ENCODE assay signal across 1 cellular context in genomic region chr2:126981476-126981875, GRCh38.
A peak's percentile ranks its signal among the peaks of the same experiment; 100 is the strongest.
TF ChIP-seq lines count a peak whose summit lies in the region.

No MANE protein-coding gene starts in this region.

TF ChIP-seq in HepG2, 621 proteins besides CTCF, POLR2A, EP300 and RAD21 (continued from another document and continues in another):
- TF ChIP-seq, protein P1, sequence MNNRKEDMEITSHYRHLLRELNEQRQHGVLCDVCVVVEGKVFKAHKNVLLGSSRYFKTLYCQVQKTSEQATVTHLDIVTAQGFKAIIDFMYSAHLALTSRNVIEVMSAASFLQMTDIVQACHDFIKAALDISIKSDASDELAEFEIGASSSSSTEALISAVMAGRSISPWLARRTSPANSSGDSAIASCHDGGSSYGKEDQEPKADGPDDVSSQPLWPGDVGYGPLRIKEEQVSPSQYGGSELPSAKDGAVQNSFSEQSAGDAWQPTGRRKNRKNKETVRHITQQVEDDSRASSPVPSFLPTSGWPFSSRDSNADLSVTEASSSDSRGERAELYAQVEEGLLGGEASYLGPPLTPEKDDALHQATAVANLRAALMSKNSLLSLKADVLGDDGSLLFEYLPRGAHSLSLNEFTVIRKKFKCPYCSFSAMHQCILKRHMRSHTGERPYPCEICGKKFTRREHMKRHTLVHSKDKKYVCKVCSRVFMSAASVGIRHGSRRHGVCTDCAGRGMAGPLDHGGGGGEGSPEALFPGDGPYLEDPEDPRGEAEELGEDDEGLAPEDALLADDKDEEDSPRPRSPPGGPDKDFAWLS (CRISPR knock-in tag; IDR thresholded peaks at IDR 0.05; ENCODE audit: borderline replicate concordance) = no peak
- peak; percentile 50 for TF ChIP-seq U2AF1 (optimal IDR thresholded peaks at IDR 0.05; ENCODE audit: low read depth, low read length)
- TF ChIP-seq SRSF1 (optimal IDR thresholded peaks at IDR 0.05; ENCODE audit: low read depth, low read length) = no peak
- TF ChIP-seq SIN3A (IDR thresholded peaks at IDR 0.05; ENCODE audit: borderline replicate concordance, low read depth, low read length) = 0 out of 2 replicates have a peak, but pooled peaks have one; percentile 41
- peak; percentile 37; the same call in 1 of the 2 replicates for TF ChIP-seq ZMYM3 (CRISPR knock-in tag; IDR thresholded peaks at IDR 0.05)
- no peak for TF ChIP-seq GLI4 (CRISPR knock-in tag; IDR thresholded peaks at IDR 0.05; ENCODE audit: borderline replicate concordance)
- TF ChIP-seq ZBTB38 (CRISPR knock-in tag; IDR thresholded peaks at IDR 0.05) = peak; percentile 24; the same call in 1 of the 2 replicates
- TF ChIP-seq, protein P2, sequence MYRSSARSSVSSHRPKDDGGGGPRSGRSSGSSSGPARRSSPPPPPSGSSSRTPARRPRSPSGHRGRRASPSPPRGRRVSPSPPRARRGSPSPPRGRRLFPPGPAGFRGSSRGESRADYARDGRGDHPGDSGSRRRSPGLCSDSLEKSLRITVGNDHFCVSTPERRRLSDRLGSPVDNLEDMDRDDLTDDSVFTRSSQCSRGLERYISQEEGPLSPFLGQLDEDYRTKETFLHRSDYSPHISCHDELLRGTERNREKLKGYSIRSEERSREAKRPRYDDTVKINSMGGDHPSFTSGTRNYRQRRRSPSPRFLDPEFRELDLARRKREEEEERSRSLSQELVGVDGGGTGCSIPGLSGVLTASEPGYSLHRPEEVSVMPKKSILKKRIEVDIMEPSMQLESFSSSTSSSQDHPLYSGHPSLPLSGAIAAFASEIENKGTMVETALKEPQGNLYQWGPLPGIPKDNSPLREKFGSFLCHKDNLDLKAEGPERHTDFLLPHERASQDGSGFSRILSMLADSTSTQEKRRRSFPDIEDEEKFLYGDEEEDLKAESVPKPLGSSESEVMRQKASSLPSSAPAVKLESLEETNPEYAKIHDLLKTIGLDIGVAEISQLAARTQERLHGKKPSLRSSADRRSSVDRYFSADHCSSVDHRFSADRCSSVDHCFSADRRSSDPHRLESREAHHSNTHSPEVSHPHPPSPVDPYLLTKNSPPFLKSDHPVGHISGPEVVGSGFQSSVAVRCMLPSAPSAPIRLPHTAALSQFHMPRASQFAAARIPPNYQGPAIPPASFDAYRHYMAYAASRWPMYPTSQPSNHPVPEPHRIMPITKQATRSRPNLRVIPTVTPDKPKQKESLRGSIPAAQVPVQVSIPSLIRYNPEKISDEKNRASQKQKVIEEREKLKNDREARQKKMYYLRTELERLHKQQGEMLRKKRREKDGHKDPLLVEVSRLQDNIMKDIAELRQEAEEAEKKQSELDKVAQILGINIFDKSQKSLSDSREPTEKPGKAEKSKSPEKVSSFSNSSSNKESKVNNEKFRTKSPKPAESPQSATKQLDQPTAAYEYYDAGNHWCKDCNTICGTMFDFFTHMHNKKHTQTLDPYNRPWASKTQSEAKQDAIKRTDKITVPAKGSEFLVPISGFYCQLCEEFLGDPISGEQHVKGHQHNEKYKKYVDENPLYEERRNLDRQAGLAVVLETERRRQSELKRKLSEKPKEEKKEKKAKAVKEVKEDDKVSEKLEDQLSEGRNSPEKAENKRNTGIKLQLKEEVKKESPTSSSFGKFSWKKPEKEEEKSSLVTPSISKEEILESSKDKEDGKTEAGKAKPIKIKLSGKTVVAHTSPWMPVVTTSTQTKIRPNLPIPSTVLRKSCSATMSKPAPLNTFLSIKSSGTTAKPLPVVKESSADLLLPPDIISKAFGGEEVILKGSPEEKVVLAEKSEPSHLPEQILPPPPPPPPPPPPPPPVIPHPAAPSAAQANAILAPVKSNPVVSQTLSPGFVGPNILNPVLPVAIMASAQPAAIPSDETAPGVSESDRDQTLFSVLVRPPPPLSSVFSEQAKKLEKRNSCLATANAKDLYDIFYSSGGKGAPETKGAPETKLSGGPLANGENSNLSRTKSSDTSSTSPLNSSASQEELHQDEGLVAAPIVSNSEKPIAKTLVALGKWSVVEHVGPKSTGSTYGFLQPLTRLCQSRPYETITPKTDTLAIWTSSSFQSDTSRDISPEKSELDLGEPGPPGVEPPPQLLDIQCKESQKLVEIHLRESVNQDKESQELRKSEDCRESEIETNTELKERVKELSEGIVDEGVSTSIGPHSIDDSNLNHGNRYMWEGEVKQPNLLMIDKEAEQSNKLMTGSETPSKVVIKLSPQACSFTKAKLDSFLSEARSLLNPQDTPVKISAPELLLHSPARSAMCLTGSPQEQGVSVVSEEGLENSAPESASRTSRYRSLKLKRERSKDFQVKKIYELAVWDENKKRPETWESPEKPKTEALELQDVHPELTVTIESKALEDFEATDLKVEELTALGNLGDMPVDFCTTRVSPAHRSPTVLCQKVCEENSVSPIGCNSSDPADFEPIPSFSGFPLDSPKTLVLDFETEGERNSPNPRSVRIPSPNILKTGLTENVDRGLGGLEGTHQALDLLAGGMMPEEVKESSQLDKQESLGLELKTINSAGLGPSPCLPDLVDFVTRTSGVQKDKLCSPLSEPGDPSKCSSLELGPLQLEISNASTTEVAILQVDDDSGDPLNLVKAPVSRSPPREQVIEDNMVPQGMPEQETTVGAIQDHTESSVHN (CRISPR knock-in tag; IDR thresholded peaks at IDR 0.05) = no peak
- TF ChIP-seq TEAD3 (CRISPR knock-in tag; optimal IDR thresholded peaks at IDR 0.05; ENCODE audit: borderline replicate concordance) = peak; percentile 63
- TF ChIP-seq HDAC1 (CRISPR knock-in tag; IDR thresholded peaks at IDR 0.05) = peak; percentile 65; the same call in 1 of the 2 replicates
- peak; percentile 53; the same call in 1 of the 2 replicates for TF ChIP-seq ZNF350 (CRISPR knock-in tag; IDR thresholded peaks at IDR 0.05; ENCODE audit: borderline replicate concordance, low read depth)
- TF ChIP-seq ZNF501 (CRISPR knock-in tag; IDR thresholded peaks at IDR 0.05) = peak; percentile 40; the same call in 1 of the 2 replicates
- no peak for TF ChIP-seq ZNF329 (CRISPR knock-in tag; IDR thresholded peaks at IDR 0.05; ENCODE audit: low read depth)
- no peak for TF ChIP-seq TP53 (CRISPR knock-in tag; conservative IDR thresholded peaks at IDR 0.05)
- peak; percentile 74; the same call in 1 of the 2 replicates for TF ChIP-seq KDM6A (CRISPR knock-in tag; IDR thresholded peaks at IDR 0.05; ENCODE audit: low read depth)
- TF ChIP-seq SMARCE1 (IDR thresholded peaks at IDR 0.05; ENCODE audit: borderline replicate concordance) = no peak
- no peak for TF ChIP-seq STAG1 (CRISPR knock-in tag; IDR thresholded peaks at IDR 0.05)
- TF ChIP-seq THAP11 (CRISPR knock-in tag; IDR thresholded peaks at IDR 0.05) = peak; percentile 55
- peak; percentile 73 for TF ChIP-seq XRCC5 (optimal IDR thresholded peaks at IDR 0.05; ENCODE audit: low read length)
- peak; percentile 18; the same call in 1 of the 2 replicates for TF ChIP-seq TCF7 (IDR thresholded peaks at IDR 0.05; ENCODE audit: low read depth)
- no peak for TF ChIP-seq GABPA (IDR thresholded peaks at IDR 0.05; ENCODE audit: low read depth, low read length)
- TF ChIP-seq GABPA (CRISPR knock-in tag; IDR thresholded peaks at IDR 0.05; ENCODE audit: low read depth) = peak; percentile 50; the same call in 1 of the 2 replicates
- TF ChIP-seq ZIK1 (CRISPR knock-in tag; IDR thresholded peaks at IDR 0.05; ENCODE audit: borderline replicate concordance, low read depth) = no peak
- no peak for TF ChIP-seq SOX6 (IDR thresholded peaks at IDR 0.05)
- peak; percentile 38; the same call in 1 of the 2 replicates for TF ChIP-seq SOX6 (CRISPR knock-in tag; IDR thresholded peaks at IDR 0.05)
- TF ChIP-seq, protein P3, sequence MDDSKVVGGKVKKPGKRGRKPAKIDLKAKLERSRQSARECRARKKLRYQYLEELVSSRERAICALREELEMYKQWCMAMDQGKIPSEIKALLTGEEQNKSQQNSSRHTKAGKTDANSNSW (CRISPR knock-in tag; IDR thresholded peaks at IDR 0.05; ENCODE audit: borderline replicate concordance) = no peak
- 0 out of 2 replicates have a peak, but pooled peaks have one; percentile 18 for TF ChIP-seq ZNF709 (CRISPR knock-in tag; IDR thresholded peaks at IDR 0.05)
- no peak for TF ChIP-seq ZNF207 (IDR thresholded peaks at IDR 0.05; ENCODE audit: borderline replicate concordance)
- TF ChIP-seq RARA (CRISPR knock-in tag; IDR thresholded peaks at IDR 0.05) = peak; percentile 48; the same call in 1 of the 2 replicates
- TF ChIP-seq FOXO1 (CRISPR knock-in tag; IDR thresholded peaks at IDR 0.05) = peak; percentile 79
- TF ChIP-seq AKNA (CRISPR knock-in tag; IDR thresholded peaks at IDR 0.05; ENCODE audit: borderline replicate concordance) = no peak
- 0 out of 2 replicates have a peak, but pooled peaks have one; percentile 23 for TF ChIP-seq KDM2A (CRISPR knock-in tag; IDR thresholded peaks at IDR 0.05; ENCODE audit: borderline replicate concordance, low read depth)
- TF ChIP-seq ZNF292 (CRISPR knock-in tag; IDR thresholded peaks at IDR 0.05; ENCODE audit: borderline replicate concordance, low read depth) = peak; percentile 73; the same call in 1 of the 2 replicates
- no peak for TF ChIP-seq CHCHD3 (CRISPR knock-in tag; IDR thresholded peaks at IDR 0.05)
- TF ChIP-seq ZNF317 (CRISPR knock-in tag; IDR thresholded peaks at IDR 0.05) = peak; percentile 42; the same call in 1 of the 2 replicates
- no peak for TF ChIP-seq ZNF253 (CRISPR knock-in tag; IDR thresholded peaks at IDR 0.05; ENCODE audit: borderline replicate concordance)
- TF ChIP-seq, protein P4, sequence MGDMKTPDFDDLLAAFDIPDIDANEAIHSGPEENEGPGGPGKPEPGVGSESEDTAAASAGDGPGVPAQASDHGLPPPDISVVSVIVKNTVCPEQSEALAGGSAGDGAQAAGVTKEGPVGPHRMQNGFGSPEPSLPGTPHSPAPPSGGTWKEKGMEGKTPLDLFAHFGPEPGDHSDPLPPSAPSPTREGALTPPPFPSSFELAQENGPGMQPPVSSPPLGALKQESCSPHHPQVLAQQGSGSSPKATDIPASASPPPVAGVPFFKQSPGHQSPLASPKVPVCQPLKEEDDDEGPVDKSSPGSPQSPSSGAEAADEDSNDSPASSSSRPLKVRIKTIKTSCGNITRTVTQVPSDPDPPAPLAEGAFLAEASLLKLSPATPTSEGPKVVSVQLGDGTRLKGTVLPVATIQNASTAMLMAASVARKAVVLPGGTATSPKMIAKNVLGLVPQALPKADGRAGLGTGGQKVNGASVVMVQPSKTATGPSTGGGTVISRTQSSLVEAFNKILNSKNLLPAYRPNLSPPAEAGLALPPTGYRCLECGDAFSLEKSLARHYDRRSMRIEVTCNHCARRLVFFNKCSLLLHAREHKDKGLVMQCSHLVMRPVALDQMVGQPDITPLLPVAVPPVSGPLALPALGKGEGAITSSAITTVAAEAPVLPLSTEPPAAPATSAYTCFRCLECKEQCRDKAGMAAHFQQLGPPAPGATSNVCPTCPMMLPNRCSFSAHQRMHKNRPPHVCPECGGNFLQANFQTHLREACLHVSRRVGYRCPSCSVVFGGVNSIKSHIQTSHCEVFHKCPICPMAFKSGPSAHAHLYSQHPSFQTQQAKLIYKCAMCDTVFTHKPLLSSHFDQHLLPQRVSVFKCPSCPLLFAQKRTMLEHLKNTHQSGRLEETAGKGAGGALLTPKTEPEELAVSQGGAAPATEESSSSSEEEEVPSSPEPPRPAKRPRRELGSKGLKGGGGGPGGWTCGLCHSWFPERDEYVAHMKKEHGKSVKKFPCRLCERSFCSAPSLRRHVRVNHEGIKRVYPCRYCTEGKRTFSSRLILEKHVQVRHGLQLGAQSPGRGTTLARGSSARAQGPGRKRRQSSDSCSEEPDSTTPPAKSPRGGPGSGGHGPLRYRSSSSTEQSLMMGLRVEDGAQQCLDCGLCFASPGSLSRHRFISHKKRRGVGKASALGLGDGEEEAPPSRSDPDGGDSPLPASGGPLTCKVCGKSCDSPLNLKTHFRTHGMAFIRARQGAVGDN (CRISPR knock-in tag; IDR thresholded peaks at IDR 0.05) = peak; percentile 28; the same call in 1 of the 2 replicates
- peak; percentile 56; the same call in 1 of the 2 replicates for TF ChIP-seq HDAC2 (CRISPR knock-in tag; IDR thresholded peaks at IDR 0.05)
- peak; percentile 54; the same call in 1 of the 2 replicates for TF ChIP-seq SP5 (CRISPR knock-in tag; IDR thresholded peaks at IDR 0.05; ENCODE audit: borderline replicate concordance, low read depth)
- TF ChIP-seq ELF3 (CRISPR knock-in tag; IDR thresholded peaks at IDR 0.05) = 0 out of 2 replicates have a peak, but pooled peaks have one; percentile 26
- TF ChIP-seq YY1 (IDR thresholded peaks at IDR 0.05; ENCODE audit: insufficient read depth, insufficient replicate concordance, low read depth, low read length) = peak; percentile 12
- TF ChIP-seq KAT8 (CRISPR knock-in tag; IDR thresholded peaks at IDR 0.05) = no peak
- TF ChIP-seq ATF7 (IDR thresholded peaks at IDR 0.05) = no peak
- TF ChIP-seq ATF7 (CRISPR knock-in tag; IDR thresholded peaks at IDR 0.05) = no peak
- peak; percentile 43 for TF ChIP-seq SAP130 (CRISPR knock-in tag; IDR thresholded peaks at IDR 0.05; ENCODE audit: low read depth)
